Comparison of ENCODE assay signal across 8 cellular contexts in genomic region chr3:46378426-46378942, GRCh38. TPM values are rescaled to one million over a fixed set of nuclear protein-coding genes. Genes with fewer than 3 reads are reported as not detected.
DNase-seq lines count a peak whose midpoint lies in the region; ATAC-seq and TF ChIP-seq lines count a peak whose summit lies in the region.

No MANE protein-coding gene starts in this region.

- peak; percentile 56 for DNase-seq in GM10248 (ENCODE audit: extremely low spot score)
- DNase-seq in NCI-H526 treated with DMSO at 0.1 percent for 48 hours (lab: John Stamatoyannopoulos, UW): peak; percentile 9
- peak in 2 of 3 experiments; percentile 23 to 41 for DNase-seq in activated CD8-positive, alpha-beta memory T cell treated with anti-CD3 and anti-CD28 coated beads for 48 hours (ENCODE audit: low read depth in 2 of 3, low spot score in 2 of 3)
- peak; percentile 33 for DNase-seq in epidermal melanocyte (ENCODE audit: insufficient read length, low spot score)
- peak; percentile 24 to 67 (median 46) for DNase-seq in naive thymus-derived CD4-positive, alpha-beta T cell
- peak; percentile 78 for DNase-seq in stimulated activated naive CD8-positive, alpha-beta T cell treated with anti-CD3 and anti-CD28 coated beads, Interleukin-15, Interleukin-2, amounts not matched to agents 100 U/mL and 50 U/mL, for 24 hours

- no peak overlapping the region for H3K27ac ChIP-seq in naive thymus-derived CD4-positive, alpha-beta T cell (ENCODE audit: low read depth, low read length)

- H3K4me3 ChIP-seq in naive thymus-derived CD4-positive, alpha-beta T cell (ENCODE audit: low read length): no peak overlapping the region

- peak overlapping the region in 1 of 10 donors; percentile 8 for H3K4me3 Mint-ChIP-seq in naive thymus-derived CD4-positive, alpha-beta T cell

- H3K27ac Mint-ChIP-seq in naive thymus-derived CD4-positive, alpha-beta T cell: peak overlapping the region in 2 of 9 donors; percentile 0 to 4

- H3K9me3 Mint-ChIP-seq in naive thymus-derived CD4-positive, alpha-beta T cell: no peaks in the 10 kb centered on the region

- intact Hi-C loops in naive thymus-derived CD4-positive, alpha-beta T cell (cut with micrococcal nuclease): loop anchor here (1.0 to 10.0 kb wide), 7 partner anchors 102 to 694 kb away; partner anchors contain the start of gene SACM1L (in 1 of the 2)

- ATAC-seq in naive thymus-derived CD4-positive, alpha-beta T cell: peak; percentile 68
- ATAC-seq in stimulated activated naive CD8-positive, alpha-beta T cell treated with anti-CD3 and anti-CD28 coated beads, Interleukin-15, Interleukin-2, amounts not matched to agents 100 U/mL and 50 U/mL, for 24 hours: no peak
- no peak for ATAC-seq in HG03432 (IDR thresholded peaks at IDR 0.05; ENCODE audit: unreplicated experiment)
- no peak for ATAC-seq in HG02798 (IDR thresholded peaks at IDR 0.05; ENCODE audit: poor library complexity, unreplicated experiment)

- H3K27me3 Mint-ChIP-seq in naive thymus-derived CD4-positive, alpha-beta T cell: peaks cover 0 to 24% (median 0%) of the 10 kb centered on the region in 5 donors

- H3K27me3 ChIP-seq in naive thymus-derived CD4-positive, alpha-beta T cell (ENCODE audit: control insufficient read depth in 2 of 2, insufficient read depth in 2 of 2, low read length in 2 of 2): no peaks in the 10 kb centered on the region

- peaks cover 3 to 40% of the 10 kb centered on the region in 2 donors for H3K4me1 ChIP-seq in naive thymus-derived CD4-positive, alpha-beta T cell (ENCODE audit: control insufficient read depth in 2 of 2, insufficient read depth in 2 of 2, low read length in 2 of 2)

- H3K36me3 ChIP-seq in naive thymus-derived CD4-positive, alpha-beta T cell (ENCODE audit: control insufficient read depth in 2 of 3, insufficient read depth in 3 of 3, low read length in 3 of 3): no peaks in the 10 kb centered on the region

- H3K4me1 Mint-ChIP-seq in naive thymus-derived CD4-positive, alpha-beta T cell: peaks cover 23 to 48% (median 43%) of the 10 kb centered on the region in 7 donors

- POLR2A ChIA-PET in GM10248 (lab: Yijun Ruan, JAX): no interaction called here
- POLR2A ChIA-PET in naive thymus-derived CD4-positive, alpha-beta T cell (lab: Charles Lee): interaction anchor here (0.6 to 1.2 kb wide), 2 partner anchors 66 to 102 kb away, joined by 3 to 9 read pairs; no protein-coding TSS in a partner anchor

- CTCF ChIA-PET in GM10248 (lab: Yijun Ruan, JAX): interaction anchor here (0.6 to 2.7 kb wide), 34 partner anchors 10 to 444 kb away, joined by 3 to 27 read pairs (median 4); partner anchors contain the start of genes CCR1, CCR5AS, CCRL2 and CXCR6
- CTCF ChIA-PET in naive thymus-derived CD4-positive, alpha-beta T cell (lab: Charles Lee): interaction anchor here (0.5 to 3.0 kb wide), 14 partner anchors 8 to 616 kb away, joined by 3 to 29 read pairs (median 3); partner anchors contain the start of gene CCR5

- H3K9me3 ChIP-seq in naive thymus-derived CD4-positive, alpha-beta T cell (ENCODE audit: control insufficient read depth in 2 of 3, low read length in 3 of 3): no peaks in the 10 kb centered on the region

- peaks cover 0 to 10% (median 0%) of the 10 kb centered on the region in 5 donors for H3K36me3 Mint-ChIP-seq in naive thymus-derived CD4-positive, alpha-beta T cell

- peak; percentile 56 for TF ChIP-seq CTCF in GM10248 (IDR thresholded peaks at IDR 0.05; ENCODE audit: control extremely low read depth, extremely low read depth, low read depth, missing control alignments)

RNA-seq across cellular contexts. Expression of gene CCR5, which starts 7.7 kb away (rescaled TPM):
- 10 to 100 TPM in 1 of 5 experiments, 1 to 10 TPM in 1, under 1 TPM in 3; 0.66 to 22.5 (median 0.95) TPM for total RNA-seq in naive thymus-derived CD4-positive, alpha-beta T cell
- not detected for polyA plus RNA-seq in naive thymus-derived CD4-positive, alpha-beta T cell

RNA-seq across cellular contexts. Expression of gene CCR2, which starts 24.6 kb away (rescaled TPM):
- 10 to 100 TPM in 2 of 5 experiments, 1 to 10 TPM in 1, under 1 TPM in 2; 0.41 to 34.9 (median 2.0) TPM for total RNA-seq in naive thymus-derived CD4-positive, alpha-beta T cell
- polyA plus RNA-seq in naive thymus-derived CD4-positive, alpha-beta T cell: under 1 TPM in 1 of 2 donors, not detected in 1; 0.13 TPM

RNA-seq across cellular contexts. Expression of gene CCRL2, which starts 28.6 kb away (rescaled TPM):
- 10 to 100 TPM in 1 of 5 experiments, 1 to 10 TPM in 2, under 1 TPM in 2; 0.35 to 20.5 (median 5.0) TPM for total RNA-seq in naive thymus-derived CD4-positive, alpha-beta T cell
- polyA plus RNA-seq in naive thymus-derived CD4-positive, alpha-beta T cell: 1 to 10 TPM in 1 of 2 donors, under 1 TPM in 1; 0.34 to 1.3 TPM

Comparison
In these comparisons a context has a peak if more than half of its experiments do, and no peak if none do; other contexts are left out.
1. DNase-seq: peak in every context shown above with its lines; median percentile 78 in stimulated activated naive CD8-positive, alpha-beta T cell treated with anti-CD3 and anti-CD28 coated beads, Interleukin-15, Interleukin-2, amounts not matched to agents 100 U/mL and 50 U/mL, for 24 hours; 56 in GM10248; 46 in naive thymus-derived CD4-positive, alpha-beta T cell; 33 in epidermal melanocyte; 32 in activated CD8-positive, alpha-beta memory T cell treated with anti-CD3 and anti-CD28 coated beads for 48 hours; 9 in NCI-H526 treated with DMSO at 0.1 percent for 48 hours.